In the genomic region with DNA sequence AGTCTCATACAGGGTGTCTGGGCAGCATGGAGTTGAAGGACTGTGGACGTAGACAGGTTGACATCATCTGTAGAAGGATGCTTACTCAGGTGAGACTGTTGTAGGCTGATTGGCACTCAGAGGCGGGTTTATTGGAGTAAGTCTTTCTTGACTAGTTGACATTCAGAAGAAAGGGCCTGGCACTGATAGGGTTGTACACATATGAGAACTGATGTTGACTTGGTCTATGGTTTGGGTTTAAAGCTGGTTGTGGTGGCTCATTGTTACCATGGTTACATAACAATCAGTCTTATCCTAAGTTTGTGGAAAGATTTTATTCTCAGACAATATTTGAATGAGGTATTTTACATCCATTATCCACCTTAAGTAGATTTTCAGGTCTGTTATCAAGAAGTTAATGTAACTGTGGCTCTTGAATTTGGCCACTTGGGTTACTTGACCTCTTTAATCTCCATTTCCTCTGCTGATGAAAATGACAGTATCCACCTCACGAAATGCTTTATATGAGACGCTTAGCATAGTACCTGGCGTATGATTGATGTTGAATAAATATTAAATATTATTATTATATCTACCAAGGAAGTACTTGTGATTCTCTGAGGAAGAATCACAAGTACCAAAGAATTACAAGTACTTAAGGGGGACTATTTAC, we compare ENCODE assay signal across 24 cellular contexts.
"Had no signal": no experiment of that assay in that cellular context is flagged by ENCODE, and none has a peak within 500 bp of the region (broad histone marks: within the 10 kb centered on the region; RNA-seq: fewer than 3 reads in every experiment).

No MANE protein-coding gene starts in this region.

- H3K9me3 ChIP-seq: SJCRH30, SK-N-SH had no signal

- H3K36me3 ChIP-seq: brain microvascular endothelial cell, SJCRH30 had no signal

- DNase-seq: activated CD4-positive, alpha-beta T cell treated with anti-CD3 and anti-CD28 coated beads for 36 hours; activated CD4-positive, CD25-positive, alpha-beta regulatory T cell; activated CD8-positive, alpha-beta memory T cell treated with anti-CD3 and anti-CD28 coated beads, Interleukin-2, amount 50 U/mL, for 4 hours; activated CD8-positive, alpha-beta T cell treated with anti-CD3 and anti-CD28 coated beads for 36 hours; activated gamma-delta T cell treated with Interleukin-2 at 50 U/mL for 16 hours; activated naive CD4-positive, alpha-beta T cell treated with anti-CD3 and anti-CD28 coated beads, Interleukin-2, amount 10 ng/mL, durations not matched to agents 7 days and 5 days; activated naive CD8-positive, alpha-beta T cell treated with anti-CD3 and anti-CD28 coated beads for 36 hours; activated T-cell treated with anti-CD3 and anti-CD28 coated beads, Interleukin-2, amount 50 U/mL, for 72 hours; brain microvascular endothelial cell; cerebellar nuclear complex; Kasumi-1; NCI-H1105 treated with DMSO at 0.1 percent for 48 hours; NCI-H1436 treated with DMSO at 0.1 percent for 48 hours; NCI-H187; NCI-H2081 treated with DMSO at 0.1 percent for 48 hours; NCI-H2171 treated with DMSO at 0.1 percent for 48 hours; NCI-H345; NCI-H510A; NCI-H526 treated with DMSO at 0.1 percent for 48 hours; NCI-H82; SJCRH30; SK-N-SH; T-helper 1 cell had no signal

- H3K4me3 ChIP-seq: SJCRH30 had no signal

- H3K4me1 ChIP-seq: SJCRH30 had no signal

- H3K27ac ChIP-seq: brain microvascular endothelial cell, SJCRH30, VCaP had no signal

- H3K27me3 ChIP-seq: brain microvascular endothelial cell had no signal

- ATAC-seq: activated CD4-positive, alpha-beta T cell treated with anti-CD3 and anti-CD28 coated beads for 36 hours; activated CD8-positive, alpha-beta T cell treated with anti-CD3 and anti-CD28 coated beads for 36 hours; activated T-cell treated with anti-CD3 and anti-CD28 coated beads, Interleukin-2, amount 50 U/mL, for 72 hours had no signal
